Comparison of ENCODE assay signal across 8 cellular contexts in genomic region chr14:49585803-49586672, GRCh38. TPM values are rescaled to one million over a fixed set of nuclear protein-coding genes. Genes with fewer than 3 reads are reported as not detected.
DNase-seq lines count a peak whose midpoint lies in the region; ATAC-seq, FAIRE-seq and TF ChIP-seq lines count a peak whose summit lies in the region.

TSS of gene RPS29 (minus strand) at chr14:49586380. CDS start at chr14:49586346, 34 bp downstream.

- peaks cover 0 to 9% of the 10 kb centered on the region in 2 donors for H3K4me1 ChIP-seq in kidney (ENCODE audit: control insufficient read depth in 1 of 2, insufficient read depth in 1 of 2, low read depth in 1 of 2, low read length in 2 of 2)

- peak within 1 kb of the TSS; percentile 96 for H3K27ac ChIP-seq in kidney (ENCODE audit: low read depth in 2 of 2, low read length in 2 of 2)

- no peaks in the 10 kb centered on the region for H3K9me3 ChIP-seq in kidney (ENCODE audit: control insufficient read depth in 1 of 2, low read length in 2 of 2)

- no peaks in the 10 kb centered on the region for H3K9me3 Mint-ChIP-seq in chondrocyte (ENCODE audit: low read depth)

- H3K27ac Mint-ChIP-seq in chondrocyte (ENCODE audit: unreplicated experiment): peak within 1 kb of the TSS; percentile 98

- H3K4me3 ChIP-seq in kidney (ENCODE audit: low read length in 2 of 2): peak within 1 kb of the TSS; percentile 80 to 99

- TF ChIP-seq CTCF in chondrocyte (IDR thresholded peaks at IDR 0.05) (no peak), kidney (IDR thresholded peaks at IDR 0.05; ENCODE audit: borderline replicate concordance, extremely low read depth, insufficient read depth) (no peak)

- FAIRE-seq in kidney (lab: Jason Lieb, UNC): peak; percentile 50

- H3K9ac ChIP-seq in kidney (ENCODE audit: low read length in 2 of 2): peak within 1 kb of the TSS; percentile 89 to 99

- ATAC-seq in HG03439 (IDR thresholded peaks at IDR 0.05; ENCODE audit: unreplicated experiment): peak; percentile 92

- intact Hi-C loops in kidney (cut with DNase I): no loop called here

- peak within 1 kb of the TSS; percentile 91 for H3K4me3 Mint-ChIP-seq in chondrocyte (ENCODE audit: unreplicated experiment)

- peak; percentile 95 for TF ChIP-seq POLR2A in GM19193 (IDR thresholded peaks at IDR 0.05; ENCODE audit: extremely low read depth, insufficient read depth, insufficient read length)

- peaks cover 13% of the 10 kb centered on the region for H3K36me3 Mint-ChIP-seq in chondrocyte (ENCODE audit: low read depth)

- H3K36me3 ChIP-seq in kidney (ENCODE audit: control insufficient read depth in 1 of 2, insufficient read depth in 2 of 2, low read length in 2 of 2): peaks cover 2 to 12% of the 10 kb centered on the region in 2 donors

- DNase-seq in AG20443 (ENCODE audit: low spot score): peak; percentile 97
- peak; percentile 99 for DNase-seq in NCI-H510A treated with DMSO at 0.1 percent for 48 hours (lab: John Stamatoyannopoulos, UW)
- DNase-seq in activated CD4-positive, alpha-beta T cell treated with anti-CD3 and anti-CD28 coated beads for 24 hours (ENCODE audit: low read depth in 2 of 2): peak; percentile 95 to 96
- peak; percentile 95 for DNase-seq in chondrocyte (ENCODE audit: low spot score)
- peak; percentile 99 for DNase-seq in kidney
- peak; percentile 96 for DNase-seq in stimulated activated CD4-positive, alpha-beta T cell treated with anti-CD3 and anti-CD28 coated beads, Interleukin-15, amount 100 ng/mL, for 24 hours

- H3K4me1 Mint-ChIP-seq in chondrocyte (ENCODE audit: low read depth): peaks cover 44% of the 10 kb centered on the region

- no peaks in the 10 kb centered on the region for H3K27me3 Mint-ChIP-seq in chondrocyte (ENCODE audit: low read depth)

RNA-seq across cellular contexts. Expression of gene RPS29, which starts in this region (rescaled TPM):
- 697 to 843 TPM (median 729 TPM) in 3 replicates for total RNA-seq in chondrocyte
- 1,054 TPM for total RNA-seq in kidney
- polyA plus RNA-seq in kidney (ENCODE audit: insufficient read depth, low read depth, low replicate concordance): 2,862 TPM

Comparison
In these comparisons a context has a peak if more than half of its experiments do, and no peak if none do; other contexts are left out.
1. Peak in every context shown above with its lines: DNase-seq, ATAC-seq, H3K4me3 ChIP-seq and H3K27ac ChIP-seq.